11 cellular contexts compared by ENCODE assay signal in genomic region chr10:102455893-102456471, GRCh38. TPM values are rescaled to one million over a fixed set of nuclear protein-coding genes. Genes with fewer than 3 reads are reported as not detected.
DNase-seq lines count a peak whose midpoint lies in the region; ATAC-seq and TF ChIP-seq lines count a peak whose summit lies in the region.
"Had no signal": no experiment of that assay in that cellular context is flagged by ENCODE, and none has a peak within 500 bp of the region (broad histone marks: within the 10 kb centered on the region; RNA-seq: fewer than 3 reads in every experiment).

No MANE protein-coding gene starts in this region.

- no peaks in the 10 kb centered on the region for H3K27me3 Mint-ChIP-seq in stimulated activated naive CD8-positive, alpha-beta T cell treated with anti-CD3 and anti-CD28 coated beads, Interleukin-15, Interleukin-2, amounts not matched to agents 100 ng/mL and 50 ng/mL, for 24 hours

- TF ChIP-seq CTCF in foreskin fibroblast (IDR thresholded peaks at IDR 0.05; ENCODE audit: low read depth, low read length) = no peak

- no peak for ATAC-seq in stimulated activated naive CD8-positive, alpha-beta T cell treated with anti-CD3 and anti-CD28 coated beads, Interleukin-15, Interleukin-2, amounts not matched to agents 100 U/mL and 50 U/mL, for 24 hours
- ATAC-seq in GM19035 (IDR thresholded peaks at IDR 0.05; ENCODE audit: unreplicated experiment) (no peak), HG03159 (IDR thresholded peaks at IDR 0.05; ENCODE audit: unreplicated experiment) (no peak)
- ATAC-seq: psoas muscle had no signal

- in situ Hi-C loops in SK-MEL-5 (cut with HindIII; ENCODE audit: low pct_unique_long_range_greater_than_20kb, low sequenced_read_pairs) = no loop called here

- no peak overlapping the region for H3K4me3 ChIP-seq in foreskin fibroblast (ENCODE audit: low read depth in 1 of 2, low read length in 2 of 2)
- H3K4me3 ChIP-seq: ascending aorta, psoas muscle had no signal

- peaks cover 30% of the 10 kb centered on the region for H3K36me3 Mint-ChIP-seq in stimulated activated naive CD8-positive, alpha-beta T cell treated with anti-CD3 and anti-CD28 coated beads, Interleukin-15, Interleukin-2, amounts not matched to agents 100 ng/mL and 50 ng/mL, for 24 hours (ENCODE audit: low read depth)

- peak overlapping the region; percentile 74 for H3K27ac Mint-ChIP-seq in stimulated activated naive CD8-positive, alpha-beta T cell treated with anti-CD3 and anti-CD28 coated beads, Interleukin-15, Interleukin-2, amounts not matched to agents 100 ng/mL and 50 ng/mL, for 24 hours

- no peaks in the 10 kb centered on the region for H3K9me3 Mint-ChIP-seq in stimulated activated naive CD8-positive, alpha-beta T cell treated with anti-CD3 and anti-CD28 coated beads, Interleukin-15, Interleukin-2, amounts not matched to agents 100 ng/mL and 50 ng/mL, for 24 hours

- H3K4me1 Mint-ChIP-seq in stimulated activated naive CD8-positive, alpha-beta T cell treated with anti-CD3 and anti-CD28 coated beads, Interleukin-15, Interleukin-2, amounts not matched to agents 100 ng/mL and 50 ng/mL, for 24 hours (ENCODE audit: low read depth) = peaks cover 44% of the 10 kb centered on the region

- H3K4me3 Mint-ChIP-seq in stimulated activated naive CD8-positive, alpha-beta T cell treated with anti-CD3 and anti-CD28 coated beads, Interleukin-15, Interleukin-2, amounts not matched to agents 100 ng/mL and 50 ng/mL, for 24 hours = no peak overlapping the region

- DNase-seq in stimulated activated naive CD8-positive, alpha-beta T cell treated with anti-CD3 and anti-CD28 coated beads, Interleukin-15, Interleukin-2, amounts not matched to agents 100 U/mL and 50 U/mL, for 24 hours = no peak
- DNase-seq in SK-MEL-5 (ENCODE audit: low read depth, low spot score) (peak; percentile 41), foreskin fibroblast (peak; percentile 63 to 87), NCI-H510A treated with DMSO at 0.1 percent for 48 hours (lab: John Stamatoyannopoulos, UW) (no peak)
- DNase-seq in activated CD4-positive, CD25-positive, alpha-beta regulatory T cell treated with anti-CD3 and anti-CD28 coated beads, Interleukin-2, amount 50 U/mL, for 72 hours = no peak
- DNase-seq: COR-L47, psoas muscle had no signal

RNA-seq across cellular contexts. Expression of gene C10orf95, which starts 4.6 kb away (rescaled TPM):
- not detected in 2 replicates for total RNA-seq in SK-MEL-5 (2014; rRNA removed; shearing (Covaris generic))
- polyA plus RNA-seq in SK-MEL-5 (2015; cell fraction: cytosol; rRNA removed) = 0.13 TPM in 1 of 2 replicates, not detected in the other
- not detected in 2 replicates for polyA plus RNA-seq in SK-MEL-5 (2015; cell fraction: nucleus; rRNA removed)
- total RNA-seq: ascending aorta, psoas muscle had no signal

RNA-seq across cellular contexts. Expression of gene CUEDC2, which starts 23.6 kb away (rescaled TPM):
- 24.3 and 26.6 TPM in 2 replicates for total RNA-seq in SK-MEL-5 (2014; rRNA removed; shearing (Covaris generic))
- polyA plus RNA-seq in SK-MEL-5 (2015; cell fraction: cytosol; rRNA removed) = 33.6 and 44.5 TPM in 2 replicates
- polyA plus RNA-seq in SK-MEL-5 (2015; cell fraction: nucleus; rRNA removed) = 43.7 and 59.2 TPM in 2 replicates

RNA-seq across cellular contexts. Expression of gene FBXL15, which starts 35.3 kb away (rescaled TPM):
- 6.5 and 8.4 TPM in 2 replicates for total RNA-seq in SK-MEL-5 (2014; rRNA removed; shearing (Covaris generic))
- polyA plus RNA-seq in SK-MEL-5 (2015; cell fraction: cytosol; rRNA removed) = 12.8 and 13.8 TPM in 2 replicates
- polyA plus RNA-seq in SK-MEL-5 (2015; cell fraction: nucleus; rRNA removed) = 21.3 and 26.2 TPM in 2 replicates

RNA-seq across cellular contexts. Expression of gene PSD, which starts 37.4 kb away (rescaled TPM):
- total RNA-seq in SK-MEL-5 (2014; rRNA removed; shearing (Covaris generic)) = 0.40 and 0.61 TPM in 2 replicates
- polyA plus RNA-seq in SK-MEL-5 (2015; cell fraction: cytosol; rRNA removed) = 0.63 and 1.1 TPM in 2 replicates
- polyA plus RNA-seq in SK-MEL-5 (2015; cell fraction: nucleus; rRNA removed) = 0.49 and 0.96 TPM in 2 replicates
- total RNA-seq: ascending aorta had no signal

RNA-seq across cellular contexts. Expression of gene ACTR1A, which starts 46.5 kb away (rescaled TPM):
- 67.1 and 85.6 TPM in 2 replicates for total RNA-seq in SK-MEL-5 (2014; rRNA removed; shearing (Covaris generic))
- polyA plus RNA-seq in SK-MEL-5 (2015; cell fraction: cytosol; rRNA removed) = 53.3 and 70.4 TPM in 2 replicates
- polyA plus RNA-seq in SK-MEL-5 (2015; cell fraction: nucleus; rRNA removed) = 31.9 and 35.6 TPM in 2 replicates

Comparison
In these comparisons a context has a peak if more than half of its experiments do, and no peak if none do; other contexts are left out.
1. DNase-seq: peak in SK-MEL-5 (single experiment) and foreskin fibroblast (2 of 2); none in stimulated activated naive CD8-positive, alpha-beta T cell treated with anti-CD3 and anti-CD28 coated beads, Interleukin-15, Interleukin-2, amounts not matched to agents 100 U/mL and 50 U/mL, for 24 hours (single experiment), activated CD4-positive, CD25-positive, alpha-beta regulatory T cell treated with anti-CD3 and anti-CD28 coated beads, Interleukin-2, amount 50 U/mL, for 72 hours (single experiment) and NCI-H510A treated with DMSO at 0.1 percent for 48 hours (single experiment).